In the genomic region with DNA sequence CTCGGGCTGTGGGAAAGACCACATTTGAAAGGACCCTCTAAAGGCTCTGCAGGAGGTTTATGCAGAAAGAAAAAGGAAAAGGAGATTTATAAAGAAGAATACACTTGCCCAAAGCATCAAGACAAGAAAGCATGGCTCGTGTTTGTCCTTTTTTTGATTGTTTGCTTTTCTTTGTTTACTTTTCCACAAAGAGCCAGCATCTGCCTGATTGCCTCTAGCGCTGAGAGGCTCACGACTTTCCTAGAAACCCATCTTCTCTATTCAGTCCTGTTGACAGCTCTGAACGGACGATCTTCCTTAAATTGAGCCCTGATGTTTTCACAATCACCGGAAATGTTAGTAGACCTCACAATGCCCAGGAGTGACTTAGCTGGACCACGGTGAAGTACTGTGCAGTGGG, we compare ENCODE assay signal across 1 cellular context.
TF ChIP-seq lines count a peak whose summit lies in the region.

No MANE protein-coding gene starts in this region.

TF ChIP-seq in HepG2, 621 proteins besides CTCF, POLR2A, EP300 and RAD21 (continues in another document):
- no peak for TF ChIP-seq TEAD2 (CRISPR knock-in tag; IDR thresholded peaks at IDR 0.05)
- TF ChIP-seq MYPOP (CRISPR knock-in tag; IDR thresholded peaks at IDR 0.05) = no peak
- no peak for TF ChIP-seq PPARG (CRISPR knock-in tag; conservative IDR thresholded peaks at IDR 0.05)
- no peak for TF ChIP-seq THYN1 (CRISPR knock-in tag; IDR thresholded peaks at IDR 0.05; ENCODE audit: borderline replicate concordance, low read depth)
- no peak for TF ChIP-seq HNRNPLL (IDR thresholded peaks at IDR 0.05; ENCODE audit: low read depth, low read length, poor library complexity, severe bottlenecking)
- no peak for TF ChIP-seq ZNF629 (CRISPR knock-in tag; conservative IDR thresholded peaks at IDR 0.05)
- no peak for TF ChIP-seq MBNL3 (CRISPR knock-in tag; conservative IDR thresholded peaks at IDR 0.05)
- TF ChIP-seq, protein P1, sequence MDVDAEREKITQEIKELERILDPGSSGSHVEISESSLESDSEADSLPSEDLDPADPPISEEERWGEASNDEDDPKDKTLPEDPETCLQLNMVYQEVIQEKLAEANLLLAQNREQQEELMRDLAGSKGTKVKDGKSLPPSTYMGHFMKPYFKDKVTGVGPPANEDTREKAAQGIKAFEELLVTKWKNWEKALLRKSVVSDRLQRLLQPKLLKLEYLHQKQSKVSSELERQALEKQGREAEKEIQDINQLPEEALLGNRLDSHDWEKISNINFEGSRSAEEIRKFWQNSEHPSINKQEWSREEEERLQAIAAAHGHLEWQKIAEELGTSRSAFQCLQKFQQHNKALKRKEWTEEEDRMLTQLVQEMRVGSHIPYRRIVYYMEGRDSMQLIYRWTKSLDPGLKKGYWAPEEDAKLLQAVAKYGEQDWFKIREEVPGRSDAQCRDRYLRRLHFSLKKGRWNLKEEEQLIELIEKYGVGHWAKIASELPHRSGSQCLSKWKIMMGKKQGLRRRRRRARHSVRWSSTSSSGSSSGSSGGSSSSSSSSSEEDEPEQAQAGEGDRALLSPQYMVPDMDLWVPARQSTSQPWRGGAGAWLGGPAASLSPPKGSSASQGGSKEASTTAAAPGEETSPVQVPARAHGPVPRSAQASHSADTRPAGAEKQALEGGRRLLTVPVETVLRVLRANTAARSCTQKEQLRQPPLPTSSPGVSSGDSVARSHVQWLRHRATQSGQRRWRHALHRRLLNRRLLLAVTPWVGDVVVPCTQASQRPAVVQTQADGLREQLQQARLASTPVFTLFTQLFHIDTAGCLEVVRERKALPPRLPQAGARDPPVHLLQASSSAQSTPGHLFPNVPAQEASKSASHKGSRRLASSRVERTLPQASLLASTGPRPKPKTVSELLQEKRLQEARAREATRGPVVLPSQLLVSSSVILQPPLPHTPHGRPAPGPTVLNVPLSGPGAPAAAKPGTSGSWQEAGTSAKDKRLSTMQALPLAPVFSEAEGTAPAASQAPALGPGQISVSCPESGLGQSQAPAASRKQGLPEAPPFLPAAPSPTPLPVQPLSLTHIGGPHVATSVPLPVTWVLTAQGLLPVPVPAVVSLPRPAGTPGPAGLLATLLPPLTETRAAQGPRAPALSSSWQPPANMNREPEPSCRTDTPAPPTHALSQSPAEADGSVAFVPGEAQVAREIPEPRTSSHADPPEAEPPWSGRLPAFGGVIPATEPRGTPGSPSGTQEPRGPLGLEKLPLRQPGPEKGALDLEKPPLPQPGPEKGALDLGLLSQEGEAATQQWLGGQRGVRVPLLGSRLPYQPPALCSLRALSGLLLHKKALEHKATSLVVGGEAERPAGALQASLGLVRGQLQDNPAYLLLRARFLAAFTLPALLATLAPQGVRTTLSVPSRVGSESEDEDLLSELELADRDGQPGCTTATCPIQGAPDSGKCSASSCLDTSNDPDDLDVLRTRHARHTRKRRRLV (CRISPR knock-in tag; IDR thresholded peaks at IDR 0.05) = no peak
- TF ChIP-seq, protein P2, sequence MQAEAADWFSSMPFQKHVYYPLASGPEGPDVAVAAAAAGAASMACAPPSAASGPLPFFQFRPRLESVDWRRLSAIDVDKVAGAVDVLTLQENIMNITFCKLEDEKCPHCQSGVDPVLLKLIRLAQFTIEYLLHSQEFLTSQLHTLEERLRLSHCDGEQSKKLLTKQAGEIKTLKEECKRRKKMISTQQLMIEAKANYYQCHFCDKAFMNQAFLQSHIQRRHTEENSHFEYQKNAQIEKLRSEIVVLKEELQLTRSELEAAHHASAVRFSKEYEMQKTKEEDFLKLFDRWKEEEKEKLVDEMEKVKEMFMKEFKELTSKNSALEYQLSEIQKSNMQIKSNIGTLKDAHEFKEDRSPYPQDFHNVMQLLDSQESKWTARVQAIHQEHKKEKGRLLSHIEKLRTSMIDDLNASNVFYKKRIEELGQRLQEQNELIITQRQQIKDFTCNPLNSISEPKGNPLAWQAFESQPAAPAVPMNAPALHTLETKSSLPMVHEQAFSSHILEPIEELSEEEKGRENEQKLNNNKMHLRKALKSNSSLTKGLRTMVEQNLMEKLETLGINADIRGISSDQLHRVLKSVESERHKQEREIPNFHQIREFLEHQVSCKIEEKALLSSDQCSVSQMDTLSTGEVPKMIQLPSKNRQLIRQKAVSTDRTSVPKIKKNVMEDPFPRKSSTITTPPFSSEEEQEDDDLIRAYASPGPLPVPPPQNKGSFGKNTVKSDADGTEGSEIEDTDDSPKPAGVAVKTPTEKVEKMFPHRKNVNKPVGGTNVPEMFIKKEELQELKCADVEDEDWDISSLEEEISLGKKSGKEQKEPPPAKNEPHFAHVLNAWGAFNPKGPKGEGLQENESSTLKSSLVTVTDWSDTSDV (CRISPR knock-in tag; IDR thresholded peaks at IDR 0.05) = no peak
- no peak for TF ChIP-seq PTBP1 (IDR thresholded peaks at IDR 0.05; ENCODE audit: low read depth, low read length, poor library complexity, severe bottlenecking)
- no peak for TF ChIP-seq ZNF160 (CRISPR knock-in tag; IDR thresholded peaks at IDR 0.05)
- no peak for TF ChIP-seq DRAP1 (CRISPR knock-in tag; IDR thresholded peaks at IDR 0.05)
- no peak for TF ChIP-seq MNT (IDR thresholded peaks at IDR 0.05)
- TF ChIP-seq, protein P3, sequence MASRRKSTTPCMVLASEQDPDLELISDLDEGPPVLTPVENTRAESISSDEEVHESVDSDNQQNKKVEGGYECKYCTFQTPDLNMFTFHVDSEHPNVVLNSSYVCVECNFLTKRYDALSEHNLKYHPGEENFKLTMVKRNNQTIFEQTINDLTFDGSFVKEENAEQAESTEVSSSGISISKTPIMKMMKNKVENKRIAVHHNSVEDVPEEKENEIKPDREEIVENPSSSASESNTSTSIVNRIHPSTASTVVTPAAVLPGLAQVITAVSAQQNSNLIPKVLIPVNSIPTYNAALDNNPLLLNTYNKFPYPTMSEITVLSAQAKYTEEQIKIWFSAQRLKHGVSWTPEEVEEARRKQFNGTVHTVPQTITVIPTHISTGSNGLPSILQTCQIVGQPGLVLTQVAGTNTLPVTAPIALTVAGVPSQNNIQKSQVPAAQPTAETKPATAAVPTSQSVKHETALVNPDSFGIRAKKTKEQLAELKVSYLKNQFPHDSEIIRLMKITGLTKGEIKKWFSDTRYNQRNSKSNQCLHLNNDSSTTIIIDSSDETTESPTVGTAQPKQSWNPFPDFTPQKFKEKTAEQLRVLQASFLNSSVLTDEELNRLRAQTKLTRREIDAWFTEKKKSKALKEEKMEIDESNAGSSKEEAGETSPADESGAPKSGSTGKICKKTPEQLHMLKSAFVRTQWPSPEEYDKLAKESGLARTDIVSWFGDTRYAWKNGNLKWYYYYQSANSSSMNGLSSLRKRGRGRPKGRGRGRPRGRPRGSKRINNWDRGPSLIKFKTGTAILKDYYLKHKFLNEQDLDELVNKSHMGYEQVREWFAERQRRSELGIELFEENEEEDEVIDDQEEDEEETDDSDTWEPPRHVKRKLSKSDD (CRISPR knock-in tag; IDR thresholded peaks at IDR 0.05; ENCODE audit: low read depth) = no peak
- TF ChIP-seq ZNF30 (CRISPR knock-in tag; IDR thresholded peaks at IDR 0.05) = no peak
- peak; percentile 99 for TF ChIP-seq BCL6 (CRISPR knock-in tag; IDR thresholded peaks at IDR 0.05)
- no peak for TF ChIP-seq ZBTB3 (CRISPR knock-in tag; IDR thresholded peaks at IDR 0.05; ENCODE audit: borderline replicate concordance, low read depth)
- TF ChIP-seq ATF2 (CRISPR knock-in tag; IDR thresholded peaks at IDR 0.05) = no peak
- TF ChIP-seq KLF15 (CRISPR knock-in tag; IDR thresholded peaks at IDR 0.05; ENCODE audit: borderline replicate concordance) = no peak
- no peak for TF ChIP-seq ZNF230 (CRISPR knock-in tag; IDR thresholded peaks at IDR 0.05)
- no peak for TF ChIP-seq ZNF530 (CRISPR knock-in tag; IDR thresholded peaks at IDR 0.05; ENCODE audit: low read depth)
- TF ChIP-seq THAP11 (CRISPR knock-in tag; IDR thresholded peaks at IDR 0.05) = peak; percentile 34; the same call in 1 of the 2 replicates
- TF ChIP-seq ZNF589 (CRISPR knock-in tag; conservative IDR thresholded peaks at IDR 0.05) = no peak
- TF ChIP-seq, protein P4, sequence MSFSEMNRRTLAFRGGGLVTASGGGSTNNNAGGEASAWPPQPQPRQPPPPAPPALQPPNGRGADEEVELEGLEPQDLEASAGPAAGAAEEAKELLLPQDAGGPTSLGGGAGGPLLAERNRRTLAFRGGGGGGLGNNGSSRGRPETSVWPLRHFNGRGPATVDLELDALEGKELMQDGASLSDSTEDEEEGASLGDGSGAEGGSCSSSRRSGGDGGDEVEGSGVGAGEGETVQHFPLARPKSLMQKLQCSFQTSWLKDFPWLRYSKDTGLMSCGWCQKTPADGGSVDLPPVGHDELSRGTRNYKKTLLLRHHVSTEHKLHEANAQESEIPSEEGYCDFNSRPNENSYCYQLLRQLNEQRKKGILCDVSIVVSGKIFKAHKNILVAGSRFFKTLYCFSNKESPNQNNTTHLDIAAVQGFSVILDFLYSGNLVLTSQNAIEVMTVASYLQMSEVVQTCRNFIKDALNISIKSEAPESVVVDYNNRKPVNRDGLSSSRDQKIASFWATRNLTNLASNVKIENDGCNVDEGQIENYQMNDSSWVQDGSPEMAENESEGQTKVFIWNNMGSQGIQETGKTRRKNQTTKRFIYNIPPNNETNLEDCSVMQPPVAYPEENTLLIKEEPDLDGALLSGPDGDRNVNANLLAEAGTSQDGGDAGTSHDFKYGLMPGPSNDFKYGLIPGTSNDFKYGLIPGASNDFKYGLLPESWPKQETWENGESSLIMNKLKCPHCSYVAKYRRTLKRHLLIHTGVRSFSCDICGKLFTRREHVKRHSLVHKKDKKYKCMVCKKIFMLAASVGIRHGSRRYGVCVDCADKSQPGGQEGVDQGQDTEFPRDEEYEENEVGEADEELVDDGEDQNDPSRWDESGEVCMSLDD (CRISPR knock-in tag; IDR thresholded peaks at IDR 0.05; ENCODE audit: borderline replicate concordance) = no peak
- TF ChIP-seq SRSF1 (optimal IDR thresholded peaks at IDR 0.05; ENCODE audit: low read depth, low read length) = no peak
- no peak for TF ChIP-seq JUND (CRISPR knock-in tag; IDR thresholded peaks at IDR 0.05)
- no peak for TF ChIP-seq TBL1XR1 (IDR thresholded peaks at IDR 0.05; ENCODE audit: borderline replicate concordance, low read length, partially characterized antibody)
- TF ChIP-seq ZNF724P (CRISPR knock-in tag; IDR thresholded peaks at IDR 0.05; ENCODE audit: borderline replicate concordance) = no peak
- TF ChIP-seq, protein P5, sequence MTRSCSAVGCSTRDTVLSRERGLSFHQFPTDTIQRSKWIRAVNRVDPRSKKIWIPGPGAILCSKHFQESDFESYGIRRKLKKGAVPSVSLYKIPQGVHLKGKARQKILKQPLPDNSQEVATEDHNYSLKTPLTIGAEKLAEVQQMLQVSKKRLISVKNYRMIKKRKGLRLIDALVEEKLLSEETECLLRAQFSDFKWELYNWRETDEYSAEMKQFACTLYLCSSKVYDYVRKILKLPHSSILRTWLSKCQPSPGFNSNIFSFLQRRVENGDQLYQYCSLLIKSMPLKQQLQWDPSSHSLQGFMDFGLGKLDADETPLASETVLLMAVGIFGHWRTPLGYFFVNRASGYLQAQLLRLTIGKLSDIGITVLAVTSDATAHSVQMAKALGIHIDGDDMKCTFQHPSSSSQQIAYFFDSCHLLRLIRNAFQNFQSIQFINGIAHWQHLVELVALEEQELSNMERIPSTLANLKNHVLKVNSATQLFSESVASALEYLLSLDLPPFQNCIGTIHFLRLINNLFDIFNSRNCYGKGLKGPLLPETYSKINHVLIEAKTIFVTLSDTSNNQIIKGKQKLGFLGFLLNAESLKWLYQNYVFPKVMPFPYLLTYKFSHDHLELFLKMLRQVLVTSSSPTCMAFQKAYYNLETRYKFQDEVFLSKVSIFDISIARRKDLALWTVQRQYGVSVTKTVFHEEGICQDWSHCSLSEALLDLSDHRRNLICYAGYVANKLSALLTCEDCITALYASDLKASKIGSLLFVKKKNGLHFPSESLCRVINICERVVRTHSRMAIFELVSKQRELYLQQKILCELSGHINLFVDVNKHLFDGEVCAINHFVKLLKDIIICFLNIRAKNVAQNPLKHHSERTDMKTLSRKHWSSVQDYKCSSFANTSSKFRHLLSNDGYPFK (CRISPR knock-in tag; IDR thresholded peaks at IDR 0.05; ENCODE audit: borderline replicate concordance) = no peak
- TF ChIP-seq WIZ (CRISPR knock-in tag; IDR thresholded peaks at IDR 0.05) = no peak
- no peak for TF ChIP-seq ZNF616 (CRISPR knock-in tag; IDR thresholded peaks at IDR 0.05; ENCODE audit: low read depth)
